In genomic region chr17:82098939-82099765, GRCh38 we compare ENCODE assay signal across 8 cellular contexts. TPM values are rescaled to one million over a fixed set of nuclear protein-coding genes. Genes with fewer than 3 reads are reported as not detected.
A peak's percentile ranks its signal among the peaks of the same experiment; 100 is the strongest.
DNase-seq lines count a peak whose midpoint lies in the region; ATAC-seq and TF ChIP-seq lines count a peak whose summit lies in the region.

No MANE protein-coding gene starts in this region.

- peak overlapping the region; percentile 80 for H3K4me3 ChIP-seq in left ventricle myocardium inferior
- H3K4me3 ChIP-seq in skeletal muscle satellite cell (ENCODE audit: low read length): peak overlapping the region; percentile 81

- ATAC-seq in CD4-positive, alpha-beta T cell (ENCODE audit: poor library complexity): no peak
- peak; percentile 2 for ATAC-seq in GM19397 (IDR thresholded peaks at IDR 0.05; ENCODE audit: unreplicated experiment)
- ATAC-seq in HG03469 (IDR thresholded peaks at IDR 0.05; ENCODE audit: unreplicated experiment): peak; percentile 4

- peak overlapping the region; percentile 80 for H3K27ac Mint-ChIP-seq in CD4-positive, alpha-beta T cell

- peak overlapping the region; percentile 58 for H3K27ac ChIP-seq in CD4-positive, alpha-beta T cell (ENCODE audit: low read depth, low read length)
- peak overlapping the region; percentile 96 for H3K27ac ChIP-seq in left ventricle myocardium inferior (replicated peaks)

- POLR2A ChIA-PET in CD4-positive, alpha-beta T cell (lab: Charles Lee): interaction anchor here (0.6 to 2.9 kb wide), 15 partner anchors 7 to 199 kb away, joined by 3 to 44 read pairs (median 4); partner anchors contain the start of genes DCXR and DUS1L

- peaks cover 3% of the 10 kb centered on the region for H3K4me1 Mint-ChIP-seq in CD4-positive, alpha-beta T cell (ENCODE audit: low read depth)

- H3K36me3 ChIP-seq in left ventricle myocardium inferior (peaks cover 20% of the 10 kb centered on the region), skeletal muscle satellite cell (ENCODE audit: insufficient read depth, low read length) (peaks cover 13% of the 10 kb centered on the region)

- H3K9ac ChIP-seq in skeletal muscle satellite cell (ENCODE audit: low read depth, low read length): peak overlapping the region; percentile 83

- peak overlapping the region; percentile 87 for H3K4me3 Mint-ChIP-seq in CD4-positive, alpha-beta T cell

- CTCF ChIA-PET in CD4-positive, alpha-beta T cell (lab: Charles Lee): interaction anchor here (1.3 to 1.6 kb wide), 4 partner anchors 21 to 140 kb away, joined by 3 to 15 read pairs (median 10); no protein-coding TSS in a partner anchor

- H3K27me3 Mint-ChIP-seq in CD4-positive, alpha-beta T cell: no peaks in the 10 kb centered on the region

- peak in 1 of 10 experiments; percentile 41 for DNase-seq in CD4-positive, alpha-beta T cell
- peak; percentile 72 for DNase-seq in activated CD8-positive, alpha-beta memory T cell treated with anti-CD3 and anti-CD28 coated beads, Interleukin-2, amount 50 U/mL, for 48 hours
- no peak for DNase-seq in left ventricle myocardium inferior
- no peak for DNase-seq in AG08395 (ENCODE audit: low spot score)
- DNase-seq in NCI-H1436 treated with DMSO at 0.1 percent for 48 hours (lab: John Stamatoyannopoulos, UW): no peak

- H3K36me3 Mint-ChIP-seq in CD4-positive, alpha-beta T cell (ENCODE audit: low read depth): peaks cover 10% of the 10 kb centered on the region

- intact Hi-C loops in CD4-positive, alpha-beta T cell (cut with DNase I, micrococcal nuclease): loop anchor here (1.0 to 10.0 kb wide), 8 partner anchors 27 to 1994 kb away; partner anchors contain the start of genes CENPX (in 1 of the 2), GAA (in 1 of the 2), GPS1 (in 1 of the 2) and LRRC45 (in 1 of the 2)
- intact Hi-C loops in left ventricle myocardium inferior (cut with micrococcal nuclease): no loop called here

- no peaks in the 10 kb centered on the region for H3K9me3 Mint-ChIP-seq in CD4-positive, alpha-beta T cell

- H3K4me1 ChIP-seq in left ventricle myocardium inferior (peaks cover 57% of the 10 kb centered on the region), skeletal muscle satellite cell (ENCODE audit: control insufficient read depth, insufficient read depth, low read length) (peaks cover 26% of the 10 kb centered on the region)

- no peaks in the 10 kb centered on the region for H3K27me3 ChIP-seq in CD4-positive, alpha-beta T cell (ENCODE audit: control insufficient read depth, insufficient read depth, low read length)
- H3K27me3 ChIP-seq in left ventricle myocardium inferior (ENCODE audit: low read depth): no peaks in the 10 kb centered on the region
- no peaks in the 10 kb centered on the region for H3K27me3 ChIP-seq in skeletal muscle satellite cell (ENCODE audit: control insufficient read depth, insufficient read depth, low read length)

- peak overlapping the region; percentile 97 for H3K4me2 ChIP-seq in skeletal muscle satellite cell (ENCODE audit: low read length)

- no peaks in the 10 kb centered on the region for H3K9me3 ChIP-seq in CD4-positive, alpha-beta T cell (ENCODE audit: control insufficient read depth, low read length)
- no peaks in the 10 kb centered on the region for H3K9me3 ChIP-seq in left ventricle myocardium inferior (replicated peaks)
- no peaks in the 10 kb centered on the region for H3K9me3 ChIP-seq in skeletal muscle satellite cell (replicated peaks; ENCODE audit: low read length)

- no peak for TF ChIP-seq CTCF in CD4-positive, alpha-beta T cell (IDR thresholded peaks at IDR 0.05)
- TF ChIP-seq CTCF in left ventricle myocardium inferior (IDR thresholded peaks at IDR 0.05; ENCODE audit: borderline replicate concordance): no peak

RNA-seq across cellular contexts. Expression of gene FASN, which starts 1.1 kb away (rescaled TPM):
- total RNA-seq in CD4-positive, alpha-beta T cell: 100 to 1,000 TPM; 168 to 174 TPM
- 13.6 TPM for total RNA-seq in left ventricle myocardium inferior
- 107 and 309 TPM in 2 replicates for total RNA-seq in skeletal muscle satellite cell (2012; rRNA removed)

RNA-seq across cellular contexts. Expression of gene DUS1L, which starts 33.5 kb away (rescaled TPM):
- 100 to 1,000 TPM; 160 to 163 TPM for total RNA-seq in CD4-positive, alpha-beta T cell
- 64.6 TPM for total RNA-seq in left ventricle myocardium inferior
- total RNA-seq in skeletal muscle satellite cell (2012; rRNA removed): 64.7 and 68.2 TPM in 2 replicates

RNA-seq across cellular contexts. Expression of gene GPS1, which starts 47.5 kb away (rescaled TPM):
- total RNA-seq in CD4-positive, alpha-beta T cell: 10 to 100 TPM; 64.6 to 69.3 TPM
- 85.9 TPM for total RNA-seq in left ventricle myocardium inferior
- 128 and 144 TPM in 2 replicates for total RNA-seq in skeletal muscle satellite cell (2012; rRNA removed)

RNA-seq across cellular contexts. Expression of gene RFNG, which starts 47.5 kb away (rescaled TPM):
- total RNA-seq in CD4-positive, alpha-beta T cell: 10 to 100 TPM; 28.1 to 31.2 TPM
- 21.1 TPM for total RNA-seq in left ventricle myocardium inferior
- 29.5 and 31.2 TPM in 2 replicates for total RNA-seq in skeletal muscle satellite cell (2012; rRNA removed)

Comparison
In these comparisons a context has a peak if more than half of its experiments do, and no peak if none do; other contexts are left out.
1. RNA of gene FASN, which starts 1.1 kb away (total RNA-seq): 168 to 174 TPM in CD4-positive, alpha-beta T cell; 13.6 TPM in left ventricle myocardium inferior (single experiment); every median in the first group is over 10 times any median in the second.